21 cellular contexts compared by ENCODE assay signal in genomic region chr9:133333011-133333410, GRCh38. TPM values are rescaled to one million over a fixed set of nuclear protein-coding genes. Genes with fewer than 3 reads are reported as not detected.
A peak's percentile ranks its signal among the peaks of the same experiment; 100 is the strongest.
DNase-seq lines count a peak whose midpoint lies in the region; ATAC-seq, FAIRE-seq and TF ChIP-seq lines count a peak whose summit lies in the region.
"Had no signal": no experiment of that assay in that cellular context is flagged by ENCODE, and none has a peak within 500 bp of the region (broad histone marks: within the 10 kb centered on the region; RNA-seq: fewer than 3 reads in every experiment).

No MANE protein-coding gene starts in this region.

- no peaks in the 10 kb centered on the region for H4K20me1 ChIP-seq in GM12878 (ENCODE audit: control insufficient read depth, insufficient read depth)

- WGBS in GM12878 (ENCODE audit: insufficient coverage, insufficient replicate concordance, low lambda C conversion rate, missing lambda C conversion rate), result over 99% methylated on average over 11 of the region's 11 CpGs
- 87 to 91% methylated on average over 11 of the region's 11 CpGs for WGBS in sigmoid colon, 2 donors
- WGBS in trophoblast cell (ENCODE audit: extremely low coverage, insufficient coverage, insufficient read length), result no CpG with 5 or more reads among the region's 11 CpGs

- no peak overlapping the region for H2BK12ac ChIP-seq in trophoblast cell (ENCODE audit: low read length)

- H3K79me2 ChIP-seq in GM12878 (ENCODE audit: control insufficient read depth, insufficient read depth, low read length), result peaks cover 30% of the 10 kb centered on the region
- peaks cover 5% of the 10 kb centered on the region for H3K79me2 ChIP-seq in trophoblast cell (ENCODE audit: control insufficient read depth, insufficient read depth, low read length, poor library complexity)

- no peak for FAIRE-seq in GM12878 (lab: Jason Lieb, UNC)

- no peaks in the 10 kb centered on the region for H3K27me3 Mint-ChIP-seq in CD4-positive, CD25-positive, alpha-beta regulatory T cell
- H3K27me3 Mint-ChIP-seq: CD4-positive, alpha-beta memory T cell; IgD-negative memory B cell had no signal

- RAD21 ChIA-PET in GM12878 (lab: Charles Lee; ENCODE audit: unreplicated experiment), result no interaction called here

- no peak overlapping the region for H4K8ac ChIP-seq in trophoblast cell (ENCODE audit: low read depth, low read length)

- H3K9me3 ChIP-seq in BE2C (no peaks in the 10 kb centered on the region), GM12878 (replicated peaks; ENCODE audit: control insufficient read depth, insufficient read depth, low read length) (no peaks in the 10 kb centered on the region), sigmoid colon (no peaks in the 10 kb centered on the region), trophoblast cell (ENCODE audit: insufficient read depth, low read depth, low read length) (peaks cover 2% of the 10 kb centered on the region)
- no peaks in the 10 kb centered on the region for H3K9me3 ChIP-seq in CD4-positive, CD25-positive, alpha-beta regulatory T cell (ENCODE audit: control insufficient read depth in 2 of 2, low read length in 2 of 2)
- H3K9me3 ChIP-seq: heart right ventricle, neutrophil, psoas muscle had no signal

- no peak for TF ChIP-seq CTCF in BE2C (IDR thresholded peaks at IDR 0.05; ENCODE audit: low read depth, low read length)
- TF ChIP-seq CTCF in GM12878 (IDR thresholded peaks at IDR 0.05 in 2 of 3, conservative IDR thresholded peaks at IDR 0.05 in 1 of 3; ENCODE audit: control insufficient read depth in 2 of 3, extremely low read depth in 1 of 3, insufficient read depth in 1 of 3, low read depth in 3 of 3, low read length in 3 of 3), result no peak
- TF ChIP-seq CTCF in sigmoid colon (IDR thresholded peaks at IDR 0.05), result no peak

- no peak overlapping the region for H3K27ac ChIP-seq in CD4-positive, CD25-positive, alpha-beta regulatory T cell (ENCODE audit: insufficient read depth, low read length, poor library complexity, severe bottlenecking)
- H3K27ac ChIP-seq in GM12878 (ENCODE audit: control insufficient read depth, insufficient read depth) (no peak overlapping the region), sigmoid colon (no peak overlapping the region), trophoblast cell (ENCODE audit: low read depth, low read length) (no peak overlapping the region)
- H3K27ac ChIP-seq: heart right ventricle, neutrophil, psoas muscle, SK-N-MC had no signal

- H3K4me3 Mint-ChIP-seq in CD4-positive, CD25-positive, alpha-beta regulatory T cell, result peak overlapping the region in 3 of 4 donors; percentile 41 to 47 (median 44)

- H3K9ac ChIP-seq in GM12878 (ENCODE audit: control insufficient read depth, insufficient read depth, low read length) (no peak overlapping the region), trophoblast cell (ENCODE audit: low read length) (no peak overlapping the region)

- H2AK5ac ChIP-seq in trophoblast cell (ENCODE audit: low read length), result no peak overlapping the region

- TF ChIP-seq EP300 in GM12878 (IDR thresholded peaks at IDR 0.05; ENCODE audit: borderline replicate concordance in 1 of 2, control insufficient read depth in 1 of 2, low read depth in 2 of 2, low read length in 2 of 2) (no peak), sigmoid colon (IDR thresholded peaks at IDR 0.05) (no peak)

- H3K36me3 ChIP-seq in BE2C, result peaks cover 48% of the 10 kb centered on the region
- peaks cover 42% of the 10 kb centered on the region for H3K36me3 ChIP-seq in CD4-positive, CD25-positive, alpha-beta regulatory T cell (ENCODE audit: control insufficient read depth, insufficient read depth, low read length)
- H3K36me3 ChIP-seq in GM12878 (ENCODE audit: control insufficient read depth in 2 of 2, insufficient read depth in 2 of 2, low read length in 1 of 2), result peaks cover 14 to 24% of the 10 kb centered on the region in 2 experiments; a peak in 3 of 4 replicates
- peaks cover 34 to 52% (median 37%) of the 10 kb centered on the region in 4 donors for H3K36me3 ChIP-seq in sigmoid colon
- peaks cover 34 to 40% of the 10 kb centered on the region in 2 experiments for H3K36me3 ChIP-seq in trophoblast cell (ENCODE audit: control insufficient read depth in 1 of 2, insufficient read depth in 2 of 2, low read length in 2 of 2)

- H3K4me2 ChIP-seq in GM12878 (ENCODE audit: control insufficient read depth, insufficient read depth), result no peak overlapping the region
- no peak overlapping the region for H3K4me2 ChIP-seq in trophoblast cell (ENCODE audit: low read length)

- H3K27me3 ChIP-seq in BE2C (no peaks in the 10 kb centered on the region), GM12878 (replicated peaks in 1 of 2; ENCODE audit: control insufficient read depth in 2 of 2, insufficient read depth in 2 of 2, low read length in 1 of 2) (no peaks in the 10 kb centered on the region), sigmoid colon (no peaks in the 10 kb centered on the region), trophoblast cell (ENCODE audit: insufficient read depth, low read length) (no peaks in the 10 kb centered on the region)
- no peaks in the 10 kb centered on the region for H3K27me3 ChIP-seq in CD4-positive, CD25-positive, alpha-beta regulatory T cell (ENCODE audit: control insufficient read depth, insufficient read depth, low read length)
- H3K27me3 ChIP-seq: heart right ventricle, neutrophil had no signal

- no peak overlapping the region for H3K23ac ChIP-seq in trophoblast cell (ENCODE audit: low read length)

- CTCF ChIA-PET in GM12878 (lab: Yijun Ruan, JAX), result no interaction called here

- no peak overlapping the region for H3K14ac ChIP-seq in trophoblast cell (ENCODE audit: low read length)

- in situ Hi-C loops in GM12878 (cut with MboI), result no loop called here

- H4K91ac ChIP-seq in trophoblast cell (ENCODE audit: low read depth, low read length), result no peak overlapping the region

- H2AFZ ChIP-seq in GM12878 (ENCODE audit: control insufficient read depth, low read depth, low read length) (no peak overlapping the region), trophoblast cell (ENCODE audit: insufficient read depth, low read length, poor library complexity) (no peak overlapping the region)

- H3K4me1 ChIP-seq in BE2C (no peaks in the 10 kb centered on the region), GM12878 (ENCODE audit: control insufficient read depth, insufficient read depth, low read length) (no peaks in the 10 kb centered on the region; the same call in 1 of the 2 replicates), sigmoid colon (peaks cover 0 to 28% (median 25%) of the 10 kb centered on the region in 4 donors), trophoblast cell (ENCODE audit: control insufficient read depth in 1 of 2, insufficient read depth in 2 of 2, low read length in 2 of 2) (peaks cover 0 to 3% of the 10 kb centered on the region in 2 experiments)
- peaks cover 31% of the 10 kb centered on the region for H3K4me1 ChIP-seq in CD4-positive, CD25-positive, alpha-beta regulatory T cell (ENCODE audit: control insufficient read depth, insufficient read depth, low read length, poor library complexity, severe bottlenecking)

- SMC1A ChIA-PET in GM12878 (lab: Charles Lee; ENCODE audit: uncharacterized antibody, unreplicated experiment), result no interaction called here

- DNase-seq in BE2C (peak; percentile 3), GM12878 (ENCODE audit: low read depth, low spot score) (no peak), sigmoid colon (peak; percentile 36), trophoblast cell (no peak)
- no peak for DNase-seq in CD4-positive, CD25-positive, alpha-beta regulatory T cell
- no peak for DNase-seq in activated CD4-positive, alpha-beta T cell treated with anti-CD3 and anti-CD28 coated beads, Interleukin-2, amount 50 U/mL, for 48 hours
- DNase-seq: activated CD4-positive, alpha-beta T cell treated with anti-CD3 and anti-CD28 coated beads for 4 hours; effector CD8-positive, alpha-beta T cell; heart right ventricle; left cardiac atrium; mammary epithelial cell; NCI-H2029 treated with DMSO at 0.1 percent for 48 hours; NCI-H2227 treated with DMSO at 0.1 percent for 48 hours; stimulated activated CD4-positive, alpha-beta T cell treated with anti-CD3 and anti-CD28 coated beads, Interleukin-1b, Interleukin-23, amount 100 ng/mL, for 48 hours had no signal

- BruUV-seq in GM12878 (replicated peaks; lab: Mats Ljungman, UMichigan), result no TSS peak

- peaks cover 0 to 52% (median 21%) of the 10 kb centered on the region in 4 donors for H3K4me1 Mint-ChIP-seq in CD4-positive, CD25-positive, alpha-beta regulatory T cell

- no peak for TF ChIP-seq RAD21 in GM12878 (IDR thresholded peaks at IDR 0.05; ENCODE audit: insufficient read depth, low read depth, low read length)

- no peak; the same call in 1 of the 2 replicates for TF ChIP-seq POLR2A in GM12878 (IDR thresholded peaks at IDR 0.05; ENCODE audit: low read depth, low read length)
- no peak for TF ChIP-seq POLR2A in sigmoid colon (IDR thresholded peaks at IDR 0.05)

- H3K9me3 Mint-ChIP-seq in CD4-positive, CD25-positive, alpha-beta regulatory T cell, result no peaks in the 10 kb centered on the region
- H3K9me3 Mint-ChIP-seq: IgD-negative memory B cell; T-helper 1 cell treated with Interleukin-12 subunit alpha and Interleukin-12 subunit beta and Interleukin-4 antibody, amounts not matched to agents 30 μg/mL and 1 μg/mL, for 36 hours had no signal

- H3K4ac ChIP-seq in trophoblast cell (ENCODE audit: low read depth, low read length), result no peak overlapping the region

- no peak overlapping the region for H3K18ac ChIP-seq in trophoblast cell (ENCODE audit: low read length)

- intact Hi-C loops in GM12878 (cut with micrococcal nuclease; ENCODE audit: unreplicated experiment), result no loop called here
- intact Hi-C loops in sigmoid colon (cut with DNase I), result loop anchor here (10.0 kb wide), 1 partner anchor 308 kb away; no protein-coding TSS in a partner anchor

- peaks cover 17% of the 10 kb centered on the region for H3K36me3 Mint-ChIP-seq in CD4-positive, CD25-positive, alpha-beta regulatory T cell

- H4K12ac ChIP-seq in trophoblast cell (ENCODE audit: low read depth, low read length), result no peak overlapping the region

- H2BK120ac ChIP-seq in trophoblast cell (ENCODE audit: insufficient read depth, low read length, poor library complexity), result no peak overlapping the region

- no peak overlapping the region for H2BK5ac ChIP-seq in trophoblast cell (ENCODE audit: low read depth, low read length, poor library complexity)

- POLR2A ChIA-PET in GM12878 (lab: Charles Lee), result no interaction called here

- H3K4me3 ChIP-seq in BE2C (ENCODE audit: low read depth, low read length) (no peak overlapping the region), GM12878 (no peak overlapping the region), sigmoid colon (no peak overlapping the region), trophoblast cell (ENCODE audit: low read depth, low read length) (no peak overlapping the region)
- H3K4me3 ChIP-seq in CD4-positive, CD25-positive, alpha-beta regulatory T cell (ENCODE audit: low read depth, low read length), result no peak overlapping the region
- H3K4me3 ChIP-seq: heart right ventricle, psoas muscle, SK-N-MC had no signal

- no peak overlapping the region for H3K27ac Mint-ChIP-seq in CD4-positive, CD25-positive, alpha-beta regulatory T cell
- H3K27ac Mint-ChIP-seq: IgD-negative memory B cell; T-helper 1 cell treated with Interleukin-12 subunit alpha and Interleukin-12 subunit beta and Interleukin-4 antibody, amounts not matched to agents 30 μg/mL and 1 μg/mL, for 36 hours had no signal

- H3K79me1 ChIP-seq in trophoblast cell (ENCODE audit: low read length), result peaks cover 6% of the 10 kb centered on the region

- no peak for ATAC-seq in CD4-positive, CD25-positive, alpha-beta regulatory T cell (ENCODE audit: low read depth in 2 of 2)
- ATAC-seq in GM12878, result no peak
- ATAC-seq in GM21526 (IDR thresholded peaks at IDR 0.05; ENCODE audit: low FRiP score, unreplicated experiment), result no peak
- ATAC-seq: heart right ventricle, left cardiac atrium, psoas muscle had no signal

RNA-seq across cellular contexts. Expression of gene SURF6, which starts 3.0 kb away (rescaled TPM):
- polyA plus RNA-seq in BE2C (2012; ENCODE audit: insufficient read depth, insufficient read length, low read depth), result 107 TPM
- total RNA-seq in CD4-positive, CD25-positive, alpha-beta regulatory T cell, result 14.6 TPM
- polyA plus RNA-seq in CD4-positive, CD25-positive, alpha-beta regulatory T cell, result 1 to 10 TPM; 5.4 to 8.4 (median 6.9) TPM
- total RNA-seq in GM12878 (2013; cell fraction: nucleolus; rRNA removed), result 17.7 and 19.0 TPM in 2 replicates
- total RNA-seq in GM12878 (2014; rRNA removed), result 18.5 and 18.8 TPM in 2 replicates
- 10.7 and 11.4 TPM in 2 replicates for total RNA-seq in GM12878 (2014; rRNA removed; fragmentation: Illumina TruSeq; extraction: Trizol)
- 25.7 and 27.2 TPM in 2 replicates for total RNA-seq in GM12878 (2021)
- 4.6 TPM for polyA plus RNA-seq in GM12878 (2011; ENCODE audit: low read depth)
- 5.8 and 8.7 TPM in 2 replicates for polyA plus RNA-seq in GM12878 (2011; rRNA removed)
- 8.8 and 16.7 TPM in 2 replicates for polyA plus RNA-seq in GM12878 (2011; cell fraction: cytosol; rRNA removed)
- polyA plus RNA-seq in GM12878 (2011; cell fraction: nucleus; rRNA removed), result 14.9 and 25.2 TPM in 2 replicates
- 15.2 and 15.3 TPM in 2 replicates for polyA plus RNA-seq in GM12878 (2012)
- polyA plus RNA-seq in GM12878 (2014; fragmentation: Illumina TruSeq; extraction: Trizol), result 5.4 and 9.4 TPM in 2 replicates
- polyA plus RNA-seq in GM12878 (2014; fragmentation: Nextera tagmentation; extraction: Ambion mirVana), result 1 to 10 TPM; 2.2 to 3.0 TPM
- 23.0 and 23.2 TPM in 2 replicates for polyA plus RNA-seq in GM12878 (2014; rRNA removed)
- 10 to 100 TPM; 24.6 to 26.4 TPM for polyA plus RNA-seq in GM12878 (2016; fragmentation: Nextera tagmentation; extraction: Ambion mirVana)
- 4.5 and 5.9 TPM in 2 replicates for polyA minus RNA-seq in GM12878 (2011; rRNA and poly(A)+ RNA removed)
- 3.1 and 3.2 TPM in 2 replicates for polyA minus RNA-seq in GM12878 (2011; cell fraction: cytosol; rRNA and poly(A)+ RNA removed)
- polyA minus RNA-seq in GM12878 (2011; cell fraction: nucleus; rRNA and poly(A)+ RNA removed), result 3.9 and 5.5 TPM in 2 replicates
- 10 to 100 TPM; 13.9 to 20.1 (median 16.2) TPM for total RNA-seq in sigmoid colon
- polyA plus RNA-seq in sigmoid colon, result 10 to 100 TPM; 22.8 to 43.1 (median 24.3) TPM
- 10.1 and 10.4 TPM in 2 replicates for polyA plus RNA-seq in trophoblast cell (2013)

RNA-seq across cellular contexts. Expression of gene MED22, which starts 14.9 kb away (rescaled TPM):
- polyA plus RNA-seq in BE2C (2012; ENCODE audit: insufficient read depth, insufficient read length, low read depth), result 62.3 TPM
- 29.3 TPM for total RNA-seq in CD4-positive, CD25-positive, alpha-beta regulatory T cell
- 10 to 100 TPM in 3 of 4 donors, 1 to 10 TPM in 1; 7.3 to 16.2 (median 11.1) TPM for polyA plus RNA-seq in CD4-positive, CD25-positive, alpha-beta regulatory T cell
- 63.8 and 82.8 TPM in 2 replicates for total RNA-seq in GM12878 (2013; cell fraction: nucleolus; rRNA removed)
- 21.5 and 25.5 TPM in 2 replicates for total RNA-seq in GM12878 (2014; rRNA removed)
- 13.4 and 15.4 TPM in 2 replicates for total RNA-seq in GM12878 (2014; rRNA removed; fragmentation: Illumina TruSeq; extraction: Trizol)
- total RNA-seq in GM12878 (2021), result 31.8 and 35.4 TPM in 2 replicates
- polyA plus RNA-seq in GM12878 (2011; ENCODE audit: low read depth), result 7.7 TPM
- 10.6 and 26.1 TPM in 2 replicates for polyA plus RNA-seq in GM12878 (2011; rRNA removed)
- polyA plus RNA-seq in GM12878 (2011; cell fraction: cytosol; rRNA removed), result 25.1 and 37.3 TPM in 2 replicates
- polyA plus RNA-seq in GM12878 (2011; cell fraction: nucleus; rRNA removed), result 70.4 and 74.5 TPM in 2 replicates
- 16.0 and 18.8 TPM in 2 replicates for polyA plus RNA-seq in GM12878 (2012)
- polyA plus RNA-seq in GM12878 (2014; fragmentation: Illumina TruSeq; extraction: Trizol), result 6.2 and 15.0 TPM in 2 replicates
- 1 to 10 TPM; 1.4 to 3.4 TPM for polyA plus RNA-seq in GM12878 (2014; fragmentation: Nextera tagmentation; extraction: Ambion mirVana)
- 42.0 and 42.1 TPM in 2 replicates for polyA plus RNA-seq in GM12878 (2014; rRNA removed)
- 10 to 100 TPM; 24.3 to 25.0 TPM for polyA plus RNA-seq in GM12878 (2016; fragmentation: Nextera tagmentation; extraction: Ambion mirVana)
- polyA minus RNA-seq in GM12878 (2011; rRNA and poly(A)+ RNA removed), result 20.9 and 24.1 TPM in 2 replicates
- polyA minus RNA-seq in GM12878 (2011; cell fraction: cytosol; rRNA and poly(A)+ RNA removed), result 5.6 and 6.7 TPM in 2 replicates
- 12.9 and 26.4 TPM in 2 replicates for polyA minus RNA-seq in GM12878 (2011; cell fraction: nucleus; rRNA and poly(A)+ RNA removed)
- 10 to 100 TPM; 17.2 to 31.3 (median 28.4) TPM for total RNA-seq in sigmoid colon
- polyA plus RNA-seq in sigmoid colon, result 10 to 100 TPM in 2 of 3 donors, 1 to 10 TPM in 1; 8.4 to 23.7 (median 11.8) TPM
- 23.4 and 23.5 TPM in 2 replicates for polyA plus RNA-seq in trophoblast cell (2013)

RNA-seq across cellular contexts. Expression of gene RPL7A, which starts 15.0 kb away (rescaled TPM):
- 1,628 TPM for polyA plus RNA-seq in BE2C (2012; ENCODE audit: insufficient read depth, insufficient read length, low read depth)
- 1,813 TPM for total RNA-seq in CD4-positive, CD25-positive, alpha-beta regulatory T cell
- polyA plus RNA-seq in CD4-positive, CD25-positive, alpha-beta regulatory T cell, result 1,000 to 10,000 TPM in 2 of 4 donors, 100 to 1,000 TPM in 2; 747 to 1,102 (median 951) TPM
- total RNA-seq in GM12878 (2013; cell fraction: nucleolus; rRNA removed), result 311 and 335 TPM in 2 replicates
- total RNA-seq in GM12878 (2014; rRNA removed), result 3,012 and 3,152 TPM in 2 replicates
- 4,456 and 4,552 TPM in 2 replicates for total RNA-seq in GM12878 (2014; rRNA removed; fragmentation: Illumina TruSeq; extraction: Trizol)
- 3,952 and 4,036 TPM in 2 replicates for total RNA-seq in GM12878 (2021)
- polyA plus RNA-seq in GM12878 (2011; ENCODE audit: low read depth), result 3,318 TPM
- polyA plus RNA-seq in GM12878 (2011; rRNA removed), result 2,241 and 2,769 TPM in 2 replicates
- polyA plus RNA-seq in GM12878 (2011; cell fraction: cytosol; rRNA removed), result 3,977 and 4,009 TPM in 2 replicates
- 1,384 and 1,496 TPM in 2 replicates for polyA plus RNA-seq in GM12878 (2011; cell fraction: nucleus; rRNA removed)
- 3,660 and 4,993 TPM in 2 replicates for polyA plus RNA-seq in GM12878 (2012)
- polyA plus RNA-seq in GM12878 (2014; fragmentation: Illumina TruSeq; extraction: Trizol), result 5,018 and 5,193 TPM in 2 replicates
- 1,000 to 10,000 TPM; 3,258 to 3,500 TPM for polyA plus RNA-seq in GM12878 (2014; fragmentation: Nextera tagmentation; extraction: Ambion mirVana)
- 3,393 and 3,435 TPM in 2 replicates for polyA plus RNA-seq in GM12878 (2014; rRNA removed)
- polyA plus RNA-seq in GM12878 (2016; fragmentation: Nextera tagmentation; extraction: Ambion mirVana), result 100 to 1,000 TPM; 917 to 932 TPM
- 2,559 and 3,565 TPM in 2 replicates for polyA minus RNA-seq in GM12878 (2011; rRNA and poly(A)+ RNA removed)
- polyA minus RNA-seq in GM12878 (2011; cell fraction: cytosol; rRNA and poly(A)+ RNA removed), result 727 and 817 TPM in 2 replicates
- 270 and 379 TPM in 2 replicates for polyA minus RNA-seq in GM12878 (2011; cell fraction: nucleus; rRNA and poly(A)+ RNA removed)
- total RNA-seq in sigmoid colon, result 1,000 to 10,000 TPM; 2,027 to 2,561 (median 2,271) TPM
- polyA plus RNA-seq in sigmoid colon, result 1,000 to 10,000 TPM; 2,364 to 4,020 (median 2,962) TPM
- polyA plus RNA-seq in trophoblast cell (2013), result 1,644 and 1,714 TPM in 2 replicates

RNA-seq across cellular contexts. Expression of gene SURF1, which starts 23.3 kb away (rescaled TPM):
- 109 TPM for polyA plus RNA-seq in BE2C (2012; ENCODE audit: insufficient read depth, insufficient read length, low read depth)
- 41.8 TPM for total RNA-seq in CD4-positive, CD25-positive, alpha-beta regulatory T cell
- polyA plus RNA-seq in CD4-positive, CD25-positive, alpha-beta regulatory T cell, result 100 to 1,000 TPM; 114 to 120 (median 115) TPM
- total RNA-seq in GM12878 (2013; cell fraction: nucleolus; rRNA removed), result 4.2 and 4.7 TPM in 2 replicates
- 20.1 and 23.1 TPM in 2 replicates for total RNA-seq in GM12878 (2014; rRNA removed)
- total RNA-seq in GM12878 (2014; rRNA removed; fragmentation: Illumina TruSeq; extraction: Trizol), result 17.7 and 17.9 TPM in 2 replicates
- total RNA-seq in GM12878 (2021), result 27.6 and 27.9 TPM in 2 replicates
- 25.5 TPM for polyA plus RNA-seq in GM12878 (2011; ENCODE audit: low read depth)
- 25.4 and 31.6 TPM in 2 replicates for polyA plus RNA-seq in GM12878 (2011; rRNA removed)
- 29.4 and 32.3 TPM in 2 replicates for polyA plus RNA-seq in GM12878 (2011; cell fraction: cytosol; rRNA removed)
- polyA plus RNA-seq in GM12878 (2011; cell fraction: nucleus; rRNA removed), result 37.9 and 49.3 TPM in 2 replicates
- polyA plus RNA-seq in GM12878 (2012), result 23.0 and 23.6 TPM in 2 replicates
- polyA plus RNA-seq in GM12878 (2014; fragmentation: Illumina TruSeq; extraction: Trizol), result 21.2 and 22.8 TPM in 2 replicates
- 10 to 100 TPM; 19.2 to 34.6 TPM for polyA plus RNA-seq in GM12878 (2014; fragmentation: Nextera tagmentation; extraction: Ambion mirVana)
- 31.5 and 32.3 TPM in 2 replicates for polyA plus RNA-seq in GM12878 (2014; rRNA removed)
- 10 to 100 TPM; 45.6 to 46.4 TPM for polyA plus RNA-seq in GM12878 (2016; fragmentation: Nextera tagmentation; extraction: Ambion mirVana)
- 11.6 and 20.0 TPM in 2 replicates for polyA minus RNA-seq in GM12878 (2011; rRNA and poly(A)+ RNA removed)
- polyA minus RNA-seq in GM12878 (2011; cell fraction: cytosol; rRNA and poly(A)+ RNA removed), result 4.4 and 4.9 TPM in 2 replicates
- 6.4 and 7.1 TPM in 2 replicates for polyA minus RNA-seq in GM12878 (2011; cell fraction: nucleus; rRNA and poly(A)+ RNA removed)
- 10 to 100 TPM; 33.8 to 98.7 (median 75.7) TPM for total RNA-seq in sigmoid colon
- 10 to 100 TPM; 54.1 to 79.3 (median 59.0) TPM for polyA plus RNA-seq in sigmoid colon
- polyA plus RNA-seq in trophoblast cell (2013), result 21.3 and 22.9 TPM in 2 replicates

RNA-seq across cellular contexts. Expression of gene SURF2, which starts 23.3 kb away (rescaled TPM):
- 240 TPM for polyA plus RNA-seq in BE2C (2012; ENCODE audit: insufficient read depth, insufficient read length, low read depth)
- 24.3 TPM for total RNA-seq in CD4-positive, CD25-positive, alpha-beta regulatory T cell
- polyA plus RNA-seq in CD4-positive, CD25-positive, alpha-beta regulatory T cell, result 10 to 100 TPM; 34.5 to 47.1 (median 37.0) TPM
- total RNA-seq in GM12878 (2013; cell fraction: nucleolus; rRNA removed), result 1.2 and 2.0 TPM in 2 replicates
- total RNA-seq in GM12878 (2014; rRNA removed) (25.6 and 31.3 TPM in 2 replicates), GM12878 (2014; rRNA removed; fragmentation: Illumina TruSeq; extraction: Trizol) (12.8 and 18.2 TPM in 2 replicates), GM12878 (2021) (19.4 and 23.4 TPM in 2 replicates), sigmoid colon (10 to 100 TPM; 10.2 to 32.3 (median 15.2) TPM)
- polyA plus RNA-seq in GM12878 (2011; ENCODE audit: low read depth), result 5.2 TPM
- polyA plus RNA-seq in GM12878 (2011; rRNA removed) (7.5 and 12.1 TPM in 2 replicates), GM12878 (2014; fragmentation: Illumina TruSeq; extraction: Trizol) (5.3 and 10.0 TPM in 2 replicates), GM12878 (2014; fragmentation: Nextera tagmentation; extraction: Ambion mirVana) (1 to 10 TPM; 4.0 to 7.6 TPM), GM12878 (2014; rRNA removed) (37.3 and 42.5 TPM in 2 replicates), GM12878 (2016; fragmentation: Nextera tagmentation; extraction: Ambion mirVana) (10 to 100 TPM; 37.8 to 41.7 TPM), sigmoid colon (10 to 100 TPM; 17.4 to 27.1 (median 19.9) TPM)
- polyA plus RNA-seq in GM12878 (2011; cell fraction: cytosol; rRNA removed), result 15.4 and 20.1 TPM in 2 replicates
- 13.5 and 21.6 TPM in 2 replicates for polyA plus RNA-seq in GM12878 (2011; cell fraction: nucleus; rRNA removed)
- 15.3 and 18.6 TPM in 2 replicates for polyA plus RNA-seq in GM12878 (2012)
- polyA minus RNA-seq in GM12878 (2011; rRNA and poly(A)+ RNA removed), result 4.0 and 6.0 TPM in 2 replicates
- 5.1 and 12.0 TPM in 2 replicates for polyA minus RNA-seq in GM12878 (2011; cell fraction: cytosol; rRNA and poly(A)+ RNA removed)
- polyA minus RNA-seq in GM12878 (2011; cell fraction: nucleus; rRNA and poly(A)+ RNA removed), result 2.8 and 6.6 TPM in 2 replicates
- 26.2 and 28.9 TPM in 2 replicates for polyA plus RNA-seq in trophoblast cell (2013)

Comparison
In these comparisons a context has a peak if more than half of its experiments do, and no peak if none do; other contexts are left out.
1. DNase-seq: peak in BE2C (single experiment) and sigmoid colon (single experiment); none in CD4-positive, CD25-positive, alpha-beta regulatory T cell (0 of 3), GM12878 (single experiment), activated CD4-positive, alpha-beta T cell treated with anti-CD3 and anti-CD28 coated beads, Interleukin-2, amount 50 U/mL, for 48 hours (0 of 2) and trophoblast cell (0 of 2).